Comparison of ENCODE assay signal across 9 cellular contexts in the genomic region with DNA sequence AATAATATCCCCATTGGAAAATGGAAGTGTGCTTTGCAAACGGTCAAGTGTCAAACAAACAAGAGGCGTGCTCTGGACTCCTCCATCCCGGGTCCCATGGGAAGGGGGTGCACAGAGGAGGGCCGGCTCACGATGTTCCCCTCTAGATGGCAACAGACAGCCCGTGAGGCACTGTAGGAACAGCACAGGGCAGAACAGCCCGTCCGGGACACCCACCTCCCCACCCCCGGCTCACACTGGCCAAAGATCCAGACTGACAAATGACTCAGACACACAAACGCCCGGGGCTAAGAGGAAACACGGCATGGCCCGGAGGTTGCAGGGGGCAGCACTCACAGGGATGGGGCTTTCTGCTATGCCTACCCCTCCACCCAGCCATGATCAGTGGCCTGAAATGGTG. TPM values are rescaled to one million over a fixed set of nuclear protein-coding genes. Genes with fewer than 3 reads are reported as not detected.
DNase-seq lines count a peak whose midpoint lies in the region; ATAC-seq and TF ChIP-seq lines count a peak whose summit lies in the region.
"Had no signal": no experiment of that assay in that cellular context is flagged by ENCODE, and none has a peak within 500 bp of the region (broad histone marks: within the 10 kb centered on the region; RNA-seq: fewer than 3 reads in every experiment).

No MANE protein-coding gene starts in this region.

- no peak overlapping the region for H3K4me3 Mint-ChIP-seq in naive thymus-derived CD8-positive, alpha-beta T cell
- H3K4me3 Mint-ChIP-seq: central memory CD8-positive, alpha-beta T cell; IgD-negative memory B cell had no signal

- H3K9me3 ChIP-seq in adipocyte (ENCODE audit: control insufficient read depth, low read length): no peaks in the 10 kb centered on the region
- H3K9me3 ChIP-seq in right cardiac atrium (ENCODE audit: control insufficient read depth, low read length): no peaks in the 10 kb centered on the region
- no peaks in the 10 kb centered on the region for H3K9me3 ChIP-seq in testis

- H3K27me3 Mint-ChIP-seq in naive thymus-derived CD8-positive, alpha-beta T cell: peaks cover 17 to 50% (median 37%) of the 10 kb centered on the region in 5 donors

- H3K27ac ChIP-seq in right cardiac atrium (ENCODE audit: low read length) (no peak overlapping the region), testis (peak overlapping the region in 1 of 2 donors; percentile 6)

- ATAC-seq in right cardiac atrium (peak; percentile 62 to 64), HG03432 (IDR thresholded peaks at IDR 0.05; ENCODE audit: unreplicated experiment) (no peak)
- ATAC-seq in naive thymus-derived CD8-positive, alpha-beta T cell: no peak

- no peaks in the 10 kb centered on the region for H3K36me3 ChIP-seq in adipocyte (ENCODE audit: control insufficient read depth, insufficient read depth, low read length, severe bottlenecking)
- no peaks in the 10 kb centered on the region for H3K36me3 ChIP-seq in testis (ENCODE audit: low read depth, missing control alignments)

- H3K27me3 ChIP-seq in adipocyte (replicated peaks; ENCODE audit: control insufficient read depth, insufficient read depth, low read length) (no peaks in the 10 kb centered on the region), right cardiac atrium (ENCODE audit: control insufficient read depth, insufficient read depth) (no peaks in the 10 kb centered on the region), testis (no peaks in the 10 kb centered on the region)

- H3K4me1 Mint-ChIP-seq in naive thymus-derived CD8-positive, alpha-beta T cell: peaks cover 3 to 19% (median 9%) of the 10 kb centered on the region in 4 donors

- no peak for DNase-seq in HFF-Myc (ENCODE audit: extremely low read depth, low read depth)
- peak; percentile 94 for DNase-seq in adipocyte (ENCODE audit: low read depth)
- DNase-seq in right cardiac atrium: peak; percentile 82 to 91 (median 86)
- peak; percentile 67 for DNase-seq in testis
- DNase-seq in naive thymus-derived CD8-positive, alpha-beta T cell: no peak
- DNase-seq in HT-29 (ENCODE audit: low spot score): no peak

- H3K9me3 Mint-ChIP-seq in naive thymus-derived CD8-positive, alpha-beta T cell: peaks cover 0 to 1% (median 0%) of the 10 kb centered on the region in 9 donors
- H3K9me3 Mint-ChIP-seq: central memory CD8-positive, alpha-beta T cell; IgD-negative memory B cell had no signal

- 18% methylated on average over 13 of the region's 13 CpGs for WGBS in right cardiac atrium
- 34 to 37% methylated on average over 5 to 13 of the region's 13 CpGs for WGBS in testis, 2 donors

- no peaks in the 10 kb centered on the region for H3K36me3 Mint-ChIP-seq in naive thymus-derived CD8-positive, alpha-beta T cell

- intact Hi-C loops in right cardiac atrium (cut with DNase I): loop anchor here in 1 of 4 donors (10.0 kb wide), 1 partner anchor 128 kb away; no protein-coding TSS in a partner anchor
- intact Hi-C loops in testis (cut with DNase I; ENCODE audit: low total_unique reads): no loop called here

- TF ChIP-seq CTCF in HFF-Myc (IDR thresholded peaks at IDR 0.05; ENCODE audit: low read depth, low read length, missing control alignments) (peak; percentile 18), testis (IDR thresholded peaks at IDR 0.05) (no peak)

- no peak for TF ChIP-seq POLR2A in testis (IDR thresholded peaks at IDR 0.05)

- peaks cover 31% of the 10 kb centered on the region for H3K4me1 ChIP-seq in adipocyte (ENCODE audit: control insufficient read depth, insufficient read depth, low read length)
- H3K4me1 ChIP-seq in right cardiac atrium (ENCODE audit: control insufficient read depth, insufficient read depth, low read length): peaks cover 4% of the 10 kb centered on the region
- H3K4me1 ChIP-seq in testis: peaks cover 35% of the 10 kb centered on the region

- H3K4me3 ChIP-seq in HFF-Myc (replicated peaks; ENCODE audit: low read depth, low read length) (no peak overlapping the region), adipocyte (ENCODE audit: low read length) (no peak overlapping the region), right cardiac atrium (ENCODE audit: low read length) (no peak overlapping the region), testis (no peak overlapping the region)

- H3K27ac Mint-ChIP-seq in naive thymus-derived CD8-positive, alpha-beta T cell: no peak overlapping the region

- POLR2A ChIA-PET in naive thymus-derived CD8-positive, alpha-beta T cell (lab: Charles Lee): no interaction called here

- peak overlapping the region; percentile 42 for H3K9ac ChIP-seq in adipocyte (ENCODE audit: low read length)

RNA-seq across cellular contexts. Expression of gene ELN, which starts 4.9 kb away (rescaled TPM):
- total RNA-seq in right cardiac atrium: 100 to 1,000 TPM in 3 of 4 donors, 10 to 100 TPM in 1; 100.0 to 323 (median 120) TPM
- polyA plus RNA-seq in right cardiac atrium: 73.4 TPM
- 10 to 100 TPM; 24.6 to 35.2 TPM for total RNA-seq in testis
- polyA plus RNA-seq in testis (ENCODE audit: insufficient read depth, low read depth, low replicate concordance): 55.9 TPM
- not detected for total RNA-seq in naive thymus-derived CD8-positive, alpha-beta T cell
- not detected for polyA plus RNA-seq in naive thymus-derived CD8-positive, alpha-beta T cell
- total RNA-seq in HT-29 (2014; rRNA removed; shearing (Covaris generic)): 0.03 and 0.10 TPM in 2 replicates
- polyA plus RNA-seq: IgD-negative memory B cell had no signal

Comparison
In these comparisons a context has a peak if more than half of its experiments do, and no peak if none do; other contexts are left out.
1. DNase-seq: peak in adipocyte (single experiment), right cardiac atrium (3 of 3) and testis (single experiment); none in HFF-Myc (single experiment), naive thymus-derived CD8-positive, alpha-beta T cell (0 of 10) and HT-29 (single experiment).
2. ATAC-seq: peak in right cardiac atrium (2 of 2); none in HG03432 (single experiment) and naive thymus-derived CD8-positive, alpha-beta T cell (0 of 2).
3. RNA of gene ELN, which starts 4.9 kb away (total RNA-seq): 100.0 to 323 TPM in right cardiac atrium and 24.6 to 35.2 TPM in testis; 0.03 to 0.10 TPM in HT-29 and not detected in naive thymus-derived CD8-positive, alpha-beta T cell; every median in the first group is over 10 times any median in the second.